ENCODE assay signal across 15 cellular contexts in the genomic region with DNA sequence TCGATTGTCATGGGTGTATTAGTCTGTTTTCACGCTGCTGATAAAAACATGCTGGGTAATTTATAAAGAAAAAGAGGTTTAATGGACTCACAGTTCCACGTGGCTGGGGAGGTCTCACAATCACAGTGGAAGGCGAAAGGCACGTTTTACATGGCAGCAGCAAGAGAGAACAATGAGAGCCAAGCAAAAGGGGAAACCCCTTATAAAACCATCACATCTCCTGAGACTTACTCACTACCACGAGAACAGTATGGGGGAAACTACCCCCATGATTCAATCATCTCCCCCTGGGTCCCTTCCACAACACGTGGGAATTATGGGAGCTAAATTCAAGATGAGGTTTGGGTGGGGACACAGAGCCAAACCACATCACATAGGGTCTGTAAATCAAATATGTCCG.
A peak's percentile ranks its signal among the peaks of the same experiment; 100 is the strongest.
DNase-seq lines count a peak whose midpoint lies in the region; ATAC-seq lines count a peak whose summit lies in the region.
"Had no signal": no experiment of that assay in that cellular context is flagged by ENCODE, and none has a peak within 500 bp of the region (broad histone marks: within the 10 kb centered on the region; RNA-seq: fewer than 3 reads in every experiment).

No MANE protein-coding gene starts in this region.

- ATAC-seq in activated naive CD8-positive, alpha-beta T cell treated with anti-CD3 and anti-CD28 coated beads, Interleukin-2, amount 50 U/mL, for 24 hours: no peak
- peak; percentile 64 for ATAC-seq in activated T-helper 17 cell treated with anti-CD3 and anti-CD28 coated beads, Interleukin-2, amount 50 U/mL, for 72 hours (replicated peaks)
- ATAC-seq in GM19463 (IDR thresholded peaks at IDR 0.05; ENCODE audit: unreplicated experiment): no peak
- ATAC-seq: CD8-positive, alpha-beta T cell; HCT116 had no signal

- H3K27me3 Mint-ChIP-seq in activated naive CD8-positive, alpha-beta T cell treated with anti-CD3 and anti-CD28 coated beads, Interleukin-2, amount 50 U/mL, for 24 hours: peaks cover 13% of the 10 kb centered on the region
- H3K27me3 Mint-ChIP-seq in activated naive CD8-positive, alpha-beta T cell treated with anti-CD3 and anti-CD28 coated beads for 36 hours: peaks cover 24% of the 10 kb centered on the region
- peaks cover 15% of the 10 kb centered on the region for H3K27me3 Mint-ChIP-seq in activated T-helper 17 cell treated with anti-CD3 and anti-CD28 coated beads, Interleukin-2, amount 50 U/mL, for 72 hours

- peaks cover 3% of the 10 kb centered on the region for H3K9me3 Mint-ChIP-seq in activated naive CD8-positive, alpha-beta T cell treated with anti-CD3 and anti-CD28 coated beads, Interleukin-2, amount 50 U/mL, for 24 hours
- H3K9me3 Mint-ChIP-seq in activated naive CD8-positive, alpha-beta T cell treated with anti-CD3 and anti-CD28 coated beads for 36 hours: peaks cover 5% of the 10 kb centered on the region
- H3K9me3 Mint-ChIP-seq in activated T-helper 17 cell treated with anti-CD3 and anti-CD28 coated beads, Interleukin-2, amount 50 U/mL, for 72 hours: peaks cover 16% of the 10 kb centered on the region

- peak; percentile 2 for DNase-seq in NK-92 treated with Interleukin-12 subunit alpha and Interleukin-12 subunit beta, amount 100 ng/mL, for 24 hours (lab: John Stamatoyannopoulos, UW)
- no peak for DNase-seq in NK-92 (lab: John Stamatoyannopoulos, UW; ENCODE audit: unreplicated experiment)
- DNase-seq in activated naive CD8-positive, alpha-beta T cell treated with anti-CD3 and anti-CD28 coated beads, Interleukin-2, amount 50 U/mL, for 24 hours: peak; percentile 4
- DNase-seq in activated naive CD8-positive, alpha-beta T cell treated with anti-CD3 and anti-CD28 coated beads for 36 hours: no peak
- DNase-seq: Caco-2; CD4-positive, CD25-positive, alpha-beta regulatory T cell; CD8-positive, alpha-beta T cell; DMS153; DND-41; GM23248; H9 had no signal

- H3K4me3 Mint-ChIP-seq in activated naive CD8-positive, alpha-beta T cell treated with anti-CD3 and anti-CD28 coated beads, Interleukin-2, amount 50 U/mL, for 24 hours: no peak overlapping the region
- H3K4me3 Mint-ChIP-seq in activated naive CD8-positive, alpha-beta T cell treated with anti-CD3 and anti-CD28 coated beads for 36 hours: no peak overlapping the region
- H3K4me3 Mint-ChIP-seq in activated T-helper 17 cell treated with anti-CD3 and anti-CD28 coated beads, Interleukin-2, amount 50 U/mL, for 72 hours: peak overlapping the region; percentile 73
- H3K4me3 Mint-ChIP-seq: B cell; CD4-positive, CD25-positive, alpha-beta regulatory T cell; CD8-positive, alpha-beta T cell; H9 had no signal

- H3K4me1 Mint-ChIP-seq in activated naive CD8-positive, alpha-beta T cell treated with anti-CD3 and anti-CD28 coated beads, Interleukin-2, amount 50 U/mL, for 24 hours: peaks cover 3% of the 10 kb centered on the region
- H3K4me1 Mint-ChIP-seq in activated naive CD8-positive, alpha-beta T cell treated with anti-CD3 and anti-CD28 coated beads for 36 hours: peaks cover 4% of the 10 kb centered on the region
- H3K4me1 Mint-ChIP-seq in activated T-helper 17 cell treated with anti-CD3 and anti-CD28 coated beads, Interleukin-2, amount 50 U/mL, for 72 hours: peaks cover 9% of the 10 kb centered on the region
- H3K4me1 Mint-ChIP-seq: B cell had no signal

- no peak overlapping the region for H3K27ac Mint-ChIP-seq in activated naive CD8-positive, alpha-beta T cell treated with anti-CD3 and anti-CD28 coated beads, Interleukin-2, amount 50 U/mL, for 24 hours
- H3K27ac Mint-ChIP-seq in activated naive CD8-positive, alpha-beta T cell treated with anti-CD3 and anti-CD28 coated beads for 36 hours: no peak overlapping the region
- H3K27ac Mint-ChIP-seq in activated T-helper 17 cell treated with anti-CD3 and anti-CD28 coated beads, Interleukin-2, amount 50 U/mL, for 72 hours: peak overlapping the region; percentile 87
- H3K27ac Mint-ChIP-seq: B cell; CD4-positive, CD25-positive, alpha-beta regulatory T cell; CD8-positive, alpha-beta T cell had no signal

- H3K36me3 Mint-ChIP-seq in activated naive CD8-positive, alpha-beta T cell treated with anti-CD3 and anti-CD28 coated beads, Interleukin-2, amount 50 U/mL, for 24 hours (ENCODE audit: low read depth): no peaks in the 10 kb centered on the region
- no peaks in the 10 kb centered on the region for H3K36me3 Mint-ChIP-seq in activated naive CD8-positive, alpha-beta T cell treated with anti-CD3 and anti-CD28 coated beads for 36 hours
- H3K36me3 Mint-ChIP-seq in activated T-helper 17 cell treated with anti-CD3 and anti-CD28 coated beads, Interleukin-2, amount 50 U/mL, for 72 hours (ENCODE audit: low read depth): no peaks in the 10 kb centered on the region
- H3K36me3 Mint-ChIP-seq: CD4-positive, CD25-positive, alpha-beta regulatory T cell; CD8-positive, alpha-beta T cell had no signal

Comparison
In these comparisons a context has a peak if more than half of its experiments do, and no peak if none do; other contexts are left out.
1. DNase-seq: peak in NK-92 treated with Interleukin-12 subunit alpha and Interleukin-12 subunit beta, amount 100 ng/mL, for 24 hours (single experiment) and activated naive CD8-positive, alpha-beta T cell treated with anti-CD3 and anti-CD28 coated beads, Interleukin-2, amount 50 U/mL, for 24 hours (single experiment); none in NK-92 (single experiment) and activated naive CD8-positive, alpha-beta T cell treated with anti-CD3 and anti-CD28 coated beads for 36 hours (single experiment).